In the genomic region with DNA sequence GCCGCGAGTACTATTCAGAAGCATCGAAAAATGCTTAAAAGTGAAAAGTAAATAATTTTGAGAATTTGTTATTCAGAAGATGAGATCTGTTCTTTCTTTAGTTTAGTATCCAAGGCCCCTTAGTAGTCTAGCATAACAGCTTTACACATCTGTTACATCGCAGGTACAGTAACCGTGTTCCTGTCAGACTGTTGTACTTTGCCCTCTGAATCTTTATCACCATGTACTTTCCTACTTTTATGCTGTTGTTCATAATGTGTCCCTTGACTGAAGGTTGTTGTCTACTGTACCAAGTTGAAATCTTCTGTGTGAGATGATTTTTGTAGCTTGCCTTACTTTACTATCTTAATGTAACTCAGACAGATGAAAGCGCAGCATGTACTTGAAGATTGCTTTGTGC, we compare ENCODE assay signal across 2 cellular contexts.
TF ChIP-seq lines count a peak whose summit lies in the region.

No MANE protein-coding gene starts in this region.

TF ChIP-seq in A549, 52 proteins besides CTCF, POLR2A, EP300 and RAD21 (continued from another document):
- TF ChIP-seq, protein P1, sequence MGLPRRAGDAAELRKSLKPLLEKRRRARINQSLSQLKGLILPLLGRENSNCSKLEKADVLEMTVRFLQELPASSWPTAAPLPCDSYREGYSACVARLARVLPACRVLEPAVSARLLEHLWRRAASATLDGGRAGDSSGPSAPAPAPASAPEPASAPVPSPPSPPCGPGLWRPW (IDR thresholded peaks at IDR 0.05) = no peak
- no peak for TF ChIP-seq HDAC2 (IDR thresholded peaks at IDR 0.05)
- TF ChIP-seq, protein P2, sequence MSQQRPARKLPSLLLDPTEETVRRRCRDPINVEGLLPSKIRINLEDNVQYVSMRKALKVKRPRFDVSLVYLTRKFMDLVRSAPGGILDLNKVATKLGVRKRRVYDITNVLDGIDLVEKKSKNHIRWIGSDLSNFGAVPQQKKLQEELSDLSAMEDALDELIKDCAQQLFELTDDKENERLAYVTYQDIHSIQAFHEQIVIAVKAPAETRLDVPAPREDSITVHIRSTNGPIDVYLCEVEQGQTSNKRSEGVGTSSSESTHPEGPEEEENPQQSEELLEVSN (IDR thresholded peaks at IDR 0.05; ENCODE audit: borderline replicate concordance, low read depth) = no peak
- no peak for TF ChIP-seq ZFP36 (IDR thresholded peaks at IDR 0.05; ENCODE audit: borderline replicate concordance, partially characterized antibody)
- no peak for TF ChIP-seq CBX2 (IDR thresholded peaks at IDR 0.05; ENCODE audit: borderline replicate concordance, low read depth)
- no peak for TF ChIP-seq ZC3H11A (IDR thresholded peaks at IDR 0.05)
- TF ChIP-seq CBX8 (IDR thresholded peaks at IDR 0.05) = no peak
- no peak for TF ChIP-seq EHMT2 (IDR thresholded peaks at IDR 0.05; ENCODE audit: low read depth)
- no peak for TF ChIP-seq HOXB5 (CRISPR knock-in tag; IDR thresholded peaks at IDR 0.05)

TF ChIP-seq in WTC11, 78 proteins besides CTCF, POLR2A, EP300 and RAD21 (continued from another document):
- TF ChIP-seq, protein P3, sequence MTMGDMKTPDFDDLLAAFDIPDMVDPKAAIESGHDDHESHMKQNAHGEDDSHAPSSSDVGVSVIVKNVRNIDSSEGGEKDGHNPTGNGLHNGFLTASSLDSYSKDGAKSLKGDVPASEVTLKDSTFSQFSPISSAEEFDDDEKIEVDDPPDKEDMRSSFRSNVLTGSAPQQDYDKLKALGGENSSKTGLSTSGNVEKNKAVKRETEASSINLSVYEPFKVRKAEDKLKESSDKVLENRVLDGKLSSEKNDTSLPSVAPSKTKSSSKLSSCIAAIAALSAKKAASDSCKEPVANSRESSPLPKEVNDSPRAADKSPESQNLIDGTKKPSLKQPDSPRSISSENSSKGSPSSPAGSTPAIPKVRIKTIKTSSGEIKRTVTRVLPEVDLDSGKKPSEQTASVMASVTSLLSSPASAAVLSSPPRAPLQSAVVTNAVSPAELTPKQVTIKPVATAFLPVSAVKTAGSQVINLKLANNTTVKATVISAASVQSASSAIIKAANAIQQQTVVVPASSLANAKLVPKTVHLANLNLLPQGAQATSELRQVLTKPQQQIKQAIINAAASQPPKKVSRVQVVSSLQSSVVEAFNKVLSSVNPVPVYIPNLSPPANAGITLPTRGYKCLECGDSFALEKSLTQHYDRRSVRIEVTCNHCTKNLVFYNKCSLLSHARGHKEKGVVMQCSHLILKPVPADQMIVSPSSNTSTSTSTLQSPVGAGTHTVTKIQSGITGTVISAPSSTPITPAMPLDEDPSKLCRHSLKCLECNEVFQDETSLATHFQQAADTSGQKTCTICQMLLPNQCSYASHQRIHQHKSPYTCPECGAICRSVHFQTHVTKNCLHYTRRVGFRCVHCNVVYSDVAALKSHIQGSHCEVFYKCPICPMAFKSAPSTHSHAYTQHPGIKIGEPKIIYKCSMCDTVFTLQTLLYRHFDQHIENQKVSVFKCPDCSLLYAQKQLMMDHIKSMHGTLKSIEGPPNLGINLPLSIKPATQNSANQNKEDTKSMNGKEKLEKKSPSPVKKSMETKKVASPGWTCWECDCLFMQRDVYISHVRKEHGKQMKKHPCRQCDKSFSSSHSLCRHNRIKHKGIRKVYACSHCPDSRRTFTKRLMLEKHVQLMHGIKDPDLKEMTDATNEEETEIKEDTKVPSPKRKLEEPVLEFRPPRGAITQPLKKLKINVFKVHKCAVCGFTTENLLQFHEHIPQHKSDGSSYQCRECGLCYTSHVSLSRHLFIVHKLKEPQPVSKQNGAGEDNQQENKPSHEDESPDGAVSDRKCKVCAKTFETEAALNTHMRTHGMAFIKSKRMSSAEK (CRISPR knock-in tag; IDR thresholded peaks at IDR 0.05; ENCODE audit: borderline replicate concordance) = no peak
- TF ChIP-seq, protein P4, sequence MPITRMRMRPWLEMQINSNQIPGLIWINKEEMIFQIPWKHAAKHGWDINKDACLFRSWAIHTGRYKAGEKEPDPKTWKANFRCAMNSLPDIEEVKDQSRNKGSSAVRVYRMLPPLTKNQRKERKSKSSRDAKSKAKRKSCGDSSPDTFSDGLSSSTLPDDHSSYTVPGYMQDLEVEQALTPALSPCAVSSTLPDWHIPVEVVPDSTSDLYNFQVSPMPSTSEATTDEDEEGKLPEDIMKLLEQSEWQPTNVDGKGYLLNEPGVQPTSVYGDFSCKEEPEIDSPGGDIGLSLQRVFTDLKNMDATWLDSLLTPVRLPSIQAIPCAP (CRISPR knock-in tag; IDR thresholded peaks at IDR 0.05) = no peak
- TF ChIP-seq ZNF423 (CRISPR knock-in tag; IDR thresholded peaks at IDR 0.05) (no peak), ZNF219 (CRISPR knock-in tag; IDR thresholded peaks at IDR 0.05; ENCODE audit: borderline replicate concordance) (no peak), NR3C1 (CRISPR knock-in tag; conservative IDR thresholded peaks at IDR 0.05; ENCODE audit: low read depth) (no peak), ESRRA (CRISPR knock-in tag; IDR thresholded peaks at IDR 0.05; ENCODE audit: borderline replicate concordance) (no peak), TEAD4 (CRISPR knock-in tag; IDR thresholded peaks at IDR 0.05) (no peak), EMX1 (CRISPR knock-in tag; IDR thresholded peaks at IDR 0.05) (no peak), ELF4 (CRISPR knock-in tag; IDR thresholded peaks at IDR 0.05; ENCODE audit: low read depth) (no peak)
- TF ChIP-seq, protein P5, sequence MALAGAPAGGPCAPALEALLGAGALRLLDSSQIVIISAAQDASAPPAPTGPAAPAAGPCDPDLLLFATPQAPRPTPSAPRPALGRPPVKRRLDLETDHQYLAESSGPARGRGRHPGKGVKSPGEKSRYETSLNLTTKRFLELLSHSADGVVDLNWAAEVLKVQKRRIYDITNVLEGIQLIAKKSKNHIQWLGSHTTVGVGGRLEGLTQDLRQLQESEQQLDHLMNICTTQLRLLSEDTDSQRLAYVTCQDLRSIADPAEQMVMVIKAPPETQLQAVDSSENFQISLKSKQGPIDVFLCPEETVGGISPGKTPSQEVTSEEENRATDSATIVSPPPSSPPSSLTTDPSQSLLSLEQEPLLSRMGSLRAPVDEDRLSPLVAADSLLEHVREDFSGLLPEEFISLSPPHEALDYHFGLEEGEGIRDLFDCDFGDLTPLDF (CRISPR knock-in tag; IDR thresholded peaks at IDR 0.05) = no peak
- TF ChIP-seq, protein P6, sequence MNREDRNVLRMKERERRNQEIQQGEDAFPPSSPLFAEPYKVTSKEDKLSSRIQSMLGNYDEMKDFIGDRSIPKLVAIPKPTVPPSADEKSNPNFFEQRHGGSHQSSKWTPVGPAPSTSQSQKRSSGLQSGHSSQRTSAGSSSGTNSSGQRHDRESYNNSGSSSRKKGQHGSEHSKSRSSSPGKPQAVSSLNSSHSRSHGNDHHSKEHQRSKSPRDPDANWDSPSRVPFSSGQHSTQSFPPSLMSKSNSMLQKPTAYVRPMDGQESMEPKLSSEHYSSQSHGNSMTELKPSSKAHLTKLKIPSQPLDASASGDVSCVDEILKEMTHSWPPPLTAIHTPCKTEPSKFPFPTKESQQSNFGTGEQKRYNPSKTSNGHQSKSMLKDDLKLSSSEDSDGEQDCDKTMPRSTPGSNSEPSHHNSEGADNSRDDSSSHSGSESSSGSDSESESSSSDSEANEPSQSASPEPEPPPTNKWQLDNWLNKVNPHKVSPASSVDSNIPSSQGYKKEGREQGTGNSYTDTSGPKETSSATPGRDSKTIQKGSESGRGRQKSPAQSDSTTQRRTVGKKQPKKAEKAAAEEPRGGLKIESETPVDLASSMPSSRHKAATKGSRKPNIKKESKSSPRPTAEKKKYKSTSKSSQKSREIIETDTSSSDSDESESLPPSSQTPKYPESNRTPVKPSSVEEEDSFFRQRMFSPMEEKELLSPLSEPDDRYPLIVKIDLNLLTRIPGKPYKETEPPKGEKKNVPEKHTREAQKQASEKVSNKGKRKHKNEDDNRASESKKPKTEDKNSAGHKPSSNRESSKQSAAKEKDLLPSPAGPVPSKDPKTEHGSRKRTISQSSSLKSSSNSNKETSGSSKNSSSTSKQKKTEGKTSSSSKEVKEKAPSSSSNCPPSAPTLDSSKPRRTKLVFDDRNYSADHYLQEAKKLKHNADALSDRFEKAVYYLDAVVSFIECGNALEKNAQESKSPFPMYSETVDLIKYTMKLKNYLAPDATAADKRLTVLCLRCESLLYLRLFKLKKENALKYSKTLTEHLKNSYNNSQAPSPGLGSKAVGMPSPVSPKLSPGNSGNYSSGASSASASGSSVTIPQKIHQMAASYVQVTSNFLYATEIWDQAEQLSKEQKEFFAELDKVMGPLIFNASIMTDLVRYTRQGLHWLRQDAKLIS (CRISPR knock-in tag; IDR thresholded peaks at IDR 0.05; ENCODE audit: borderline replicate concordance) = no peak
- TF ChIP-seq, protein P7, sequence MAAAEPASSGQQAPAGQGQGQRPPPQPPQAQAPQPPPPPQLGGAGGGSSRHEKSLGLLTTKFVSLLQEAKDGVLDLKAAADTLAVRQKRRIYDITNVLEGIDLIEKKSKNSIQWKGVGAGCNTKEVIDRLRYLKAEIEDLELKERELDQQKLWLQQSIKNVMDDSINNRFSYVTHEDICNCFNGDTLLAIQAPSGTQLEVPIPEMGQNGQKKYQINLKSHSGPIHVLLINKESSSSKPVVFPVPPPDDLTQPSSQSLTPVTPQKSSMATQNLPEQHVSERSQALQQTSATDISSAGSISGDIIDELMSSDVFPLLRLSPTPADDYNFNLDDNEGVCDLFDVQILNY (CRISPR knock-in tag; IDR thresholded peaks at IDR 0.05) = no peak
